8 cellular contexts compared by ENCODE assay signal in genomic region chr2:97995734-97996624, GRCh38. TPM values are rescaled to one million over a fixed set of nuclear protein-coding genes. Genes with fewer than 3 reads are reported as not detected.
DNase-seq lines count a peak whose midpoint lies in the region; ATAC-seq, FAIRE-seq and TF ChIP-seq lines count a peak whose summit lies in the region.

A gene with protein sequence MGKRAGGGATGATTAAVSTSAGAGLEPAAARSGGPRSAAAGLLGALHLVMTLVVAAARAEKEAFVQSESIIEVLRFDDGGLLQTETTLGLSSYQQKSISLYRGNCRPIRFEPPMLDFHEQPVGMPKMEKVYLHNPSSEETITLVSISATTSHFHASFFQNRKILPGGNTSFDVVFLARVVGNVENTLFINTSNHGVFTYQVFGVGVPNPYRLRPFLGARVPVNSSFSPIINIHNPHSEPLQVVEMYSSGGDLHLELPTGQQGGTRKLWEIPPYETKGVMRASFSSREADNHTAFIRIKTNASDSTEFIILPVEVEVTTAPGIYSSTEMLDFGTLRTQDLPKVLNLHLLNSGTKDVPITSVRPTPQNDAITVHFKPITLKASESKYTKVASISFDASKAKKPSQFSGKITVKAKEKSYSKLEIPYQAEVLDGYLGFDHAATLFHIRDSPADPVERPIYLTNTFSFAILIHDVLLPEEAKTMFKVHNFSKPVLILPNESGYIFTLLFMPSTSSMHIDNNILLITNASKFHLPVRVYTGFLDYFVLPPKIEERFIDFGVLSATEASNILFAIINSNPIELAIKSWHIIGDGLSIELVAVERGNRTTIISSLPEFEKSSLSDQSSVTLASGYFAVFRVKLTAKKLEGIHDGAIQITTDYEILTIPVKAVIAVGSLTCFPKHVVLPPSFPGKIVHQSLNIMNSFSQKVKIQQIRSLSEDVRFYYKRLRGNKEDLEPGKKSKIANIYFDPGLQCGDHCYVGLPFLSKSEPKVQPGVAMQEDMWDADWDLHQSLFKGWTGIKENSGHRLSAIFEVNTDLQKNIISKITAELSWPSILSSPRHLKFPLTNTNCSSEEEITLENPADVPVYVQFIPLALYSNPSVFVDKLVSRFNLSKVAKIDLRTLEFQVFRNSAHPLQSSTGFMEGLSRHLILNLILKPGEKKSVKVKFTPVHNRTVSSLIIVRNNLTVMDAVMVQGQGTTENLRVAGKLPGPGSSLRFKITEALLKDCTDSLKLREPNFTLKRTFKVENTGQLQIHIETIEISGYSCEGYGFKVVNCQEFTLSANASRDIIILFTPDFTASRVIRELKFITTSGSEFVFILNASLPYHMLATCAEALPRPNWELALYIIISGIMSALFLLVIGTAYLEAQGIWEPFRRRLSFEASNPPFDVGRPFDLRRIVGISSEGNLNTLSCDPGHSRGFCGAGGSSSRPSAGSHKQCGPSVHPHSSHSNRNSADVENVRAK (N-terminal part only) (minus strand): TSS chr2:97995948. CDS start chr2:97995662, 286 bp downstream.

- peaks cover 3% of the 10 kb centered on the region; the same call in 1 of the 2 replicates for H3K23me2 ChIP-seq in H1 (ENCODE audit: low read depth, low read length)

- H3K18ac ChIP-seq in H1 (ENCODE audit: extremely low read depth, low read length) (peak within 1 kb of the TSS; percentile 99), mesenchymal stem cell (ENCODE audit: low read depth in 1 of 2, low read length in 2 of 2) (peak within 1 kb of the TSS; percentile 92 to 100)

- peak; percentile 74 for ATAC-seq in GM21390 (IDR thresholded peaks at IDR 0.05; ENCODE audit: unreplicated experiment)
- ATAC-seq in activated CD8-positive, alpha-beta memory T cell treated with anti-CD3 and anti-CD28 coated beads, Interleukin-2, amount 10 ng/mL, durations not matched to agents 7 days and 5 days = peak; percentile 89

- peak; percentile 97 for DNase-seq in Caki2 (ENCODE audit: low read depth)
- peak; percentile 83 for DNase-seq in NT2/D1 (ENCODE audit: low read depth, low spot score)
- DNase-seq in activated CD8-positive, alpha-beta memory T cell treated with anti-CD3 and anti-CD28 coated beads, Interleukin-2, amount 10 ng/mL, durations not matched to agents 7 days and 5 days = peak; percentile 96
- peak; percentile 82 to 96 for DNase-seq in H1 (ENCODE audit: low read depth in 1 of 2, low spot score in 2 of 2)
- peak; percentile 93 for DNase-seq in mesenchymal stem cell
- DNase-seq in stimulated activated CD8-positive, alpha-beta memory T cell treated with anti-CD3 and anti-CD28 coated beads, Interleukin-12 subunit alpha, Interleukin-12 subunit beta, amount 100 ng/mL, for 24 hours (ENCODE audit: extremely low read depth) = peak; percentile 90

- H2BK20ac ChIP-seq in H1 (ENCODE audit: low read length) = peak within 1 kb of the TSS; percentile 81; the same call in 1 of the 2 replicates

- peak within 1 kb of the TSS; percentile 93 for H3K56ac ChIP-seq in H1 (replicated peaks; ENCODE audit: insufficient read length, low read depth, low read length)

- no peak within 1 kb of the TSS for H3K4ac ChIP-seq in H1 (replicated peaks; ENCODE audit: insufficient read length, low read depth, low read length)
- peak within 1 kb of the TSS; percentile 18 to 94 for H3K4ac ChIP-seq in mesenchymal stem cell (ENCODE audit: low read depth in 1 of 2, low read length in 2 of 2)

- H3K36me3 ChIP-seq in HUES48 (ENCODE audit: control insufficient read depth, insufficient read depth, low read length) (no peaks in the 10 kb centered on the region), NT2/D1 (ENCODE audit: insufficient read depth, insufficient read length, low read length) (no peaks in the 10 kb centered on the region), H1 (ENCODE audit: control insufficient read depth in 2 of 4, insufficient read depth in 4 of 4, low read length in 3 of 4) (no peaks in the 10 kb centered on the region), mesenchymal stem cell (ENCODE audit: control insufficient read depth in 1 of 2, insufficient read depth in 2 of 2, low read depth in 1 of 2, low read length in 2 of 2) (no peaks in the 10 kb centered on the region)

- POLR2A ChIA-PET in H1 (lab: Charles Lee; ENCODE audit: partially characterized antibody) = interaction anchor here (0.6 to 1.4 kb wide), 2 partner anchors 9 to 91 kb away, joined by 3 to 4 read pairs; partner anchors contain the start of gene VWA3B

- H3K9ac ChIP-seq in HUES48 (ENCODE audit: low read depth, low read length) (peak within 1 kb of the TSS; percentile 94), NT2/D1 (ENCODE audit: insufficient read length, low read depth) (peak within 1 kb of the TSS; percentile 93), H1 (replicated peaks in 1 of 4; ENCODE audit: extremely low read depth in 1 of 4, low read depth in 3 of 4, low read length in 3 of 4) (peak within 1 kb of the TSS; percentile 81 to 96 (median 93)), mesenchymal stem cell (ENCODE audit: low read length) (peak within 1 kb of the TSS; percentile 95)

- TF ChIP-seq CTCF in H1 (IDR thresholded peaks at IDR 0.05; ENCODE audit: control extremely low read depth in 1 of 3, insufficient read depth in 1 of 3, low read depth in 1 of 3, low read length in 3 of 3) = no peak

- H3K27ac Mint-ChIP-seq in activated CD8-positive, alpha-beta memory T cell treated with anti-CD3 and anti-CD28 coated beads, Interleukin-2, amount 10 ng/mL, durations not matched to agents 7 days and 5 days = peak within 1 kb of the TSS; percentile 94

- H3K27me3 Mint-ChIP-seq in activated CD8-positive, alpha-beta memory T cell treated with anti-CD3 and anti-CD28 coated beads, Interleukin-2, amount 10 ng/mL, durations not matched to agents 7 days and 5 days = peaks cover under 1% of the 10 kb centered on the region

- no peak for TF ChIP-seq RAD21 in H1 (IDR thresholded peaks at IDR 0.05 in 1 of 2, conservative IDR thresholded peaks at IDR 0.05 in 1 of 2; ENCODE audit: low read depth in 2 of 2, low read length in 2 of 2)

- TF ChIP-seq EP300 in H1 (IDR thresholded peaks at IDR 0.05; ENCODE audit: borderline replicate concordance in 1 of 2, low read depth in 2 of 2, low read length in 2 of 2) = no peak

- peak within 1 kb of the TSS; percentile 98 for H2BK5ac ChIP-seq in H1 (ENCODE audit: low read depth, low read length)
- H2BK5ac ChIP-seq in mesenchymal stem cell (ENCODE audit: low read depth, low read length, poor library complexity, severe bottlenecking) = peak within 1 kb of the TSS; percentile 99

- H3K27ac ChIP-seq in HUES48 (ENCODE audit: low read depth, low read length) = peak within 1 kb of the TSS; percentile 97
- H3K27ac ChIP-seq in H1 (ENCODE audit: low read depth, low read length) = peak within 1 kb of the TSS; percentile 99
- H3K27ac ChIP-seq in mesenchymal stem cell (ENCODE audit: low read length, poor library complexity, severe bottlenecking) = peak within 1 kb of the TSS; percentile 97

- H2AK5ac ChIP-seq in H1 (ENCODE audit: low read depth, low read length) (no peak within 1 kb of the TSS), mesenchymal stem cell (ENCODE audit: low read length, severe bottlenecking) (no peak within 1 kb of the TSS)

- H3K14ac ChIP-seq in H1 (ENCODE audit: insufficient read length) (no peak within 1 kb of the TSS), mesenchymal stem cell (ENCODE audit: low read length in 2 of 2) (peak within 1 kb of the TSS in 1 of 2 experiments; percentile 100)

- no peak for FAIRE-seq in H1 (lab: Jason Lieb, UNC)

- peak within 1 kb of the TSS; percentile 96 for H4K5ac ChIP-seq in H1 (ENCODE audit: insufficient read length, low read depth, low read length)

- H4K8ac ChIP-seq in H1 (ENCODE audit: extremely low read depth, insufficient read depth, low read length) (peak within 1 kb of the TSS; percentile 97), mesenchymal stem cell (ENCODE audit: low read length) (peak within 1 kb of the TSS; percentile 97)

- H2BK120ac ChIP-seq in H1 (replicated peaks; ENCODE audit: low read depth, low read length) = no peak within 1 kb of the TSS
- peak within 1 kb of the TSS; percentile 98 for H2BK120ac ChIP-seq in mesenchymal stem cell (ENCODE audit: low read depth, low read length)

- in situ Hi-C loops in Caki2 (cut with HindIII; ENCODE audit: low pct_unique_long_range_greater_than_20kb, low sequenced_read_pairs) = no loop called here

- H3K4me3 Mint-ChIP-seq in activated CD8-positive, alpha-beta memory T cell treated with anti-CD3 and anti-CD28 coated beads, Interleukin-2, amount 10 ng/mL, durations not matched to agents 7 days and 5 days = peak within 1 kb of the TSS; percentile 96

- H3K27me3 ChIP-seq in HUES48 (ENCODE audit: control insufficient read depth, insufficient read depth, low read length) (no peaks in the 10 kb centered on the region; the same call in 1 of the 2 replicates), NT2/D1 (ENCODE audit: insufficient read depth, insufficient read length) (no peaks in the 10 kb centered on the region), H1 (replicated peaks in 1 of 4; ENCODE audit: control insufficient read depth in 3 of 4, extremely low read depth in 1 of 4, insufficient read depth in 3 of 4, low read length in 3 of 4) (no peaks in the 10 kb centered on the region), mesenchymal stem cell (ENCODE audit: control insufficient read depth in 1 of 2, insufficient read depth in 1 of 2, low read length in 2 of 2) (peaks cover 0 to 5% of the 10 kb centered on the region in 2 experiments)

- CTCF ChIA-PET in activated CD8-positive, alpha-beta memory T cell treated with anti-CD3 and anti-CD28 coated beads, Interleukin-2, amount 10 ng/mL, durations not matched to agents 7 days and 5 days (lab: Charles Lee) = no interaction called here
- CTCF ChIA-PET in H1 (lab: Charles Lee; ENCODE audit: partially characterized antibody) = interaction anchor here (1.5 kb wide), 1 partner anchor 189 kb away, joined by 6 read pairs; no protein-coding TSS in a partner anchor

- H2BK15ac ChIP-seq in H1 (ENCODE audit: low read length) (peak within 1 kb of the TSS; percentile 62; the same call in 1 of the 2 replicates), mesenchymal stem cell (ENCODE audit: low read depth, poor library complexity, severe bottlenecking) (peak within 1 kb of the TSS; percentile 94)

- H3K4me3 ChIP-seq in HUES48 (ENCODE audit: low read depth, low read length) (peak within 1 kb of the TSS; percentile 99), NT2/D1 (ENCODE audit: insufficient read length, low read depth) (peak within 1 kb of the TSS; percentile 84), H1 (ENCODE audit: extremely low read depth in 1 of 4, insufficient read depth in 2 of 4, low read depth in 3 of 4, low read length in 4 of 4) (peak within 1 kb of the TSS; percentile 69 to 88 (median 79)), mesenchymal stem cell (ENCODE audit: insufficient read depth in 1 of 2, low read depth in 1 of 2, low read length in 2 of 2) (peak within 1 kb of the TSS; percentile 86 to 91)

- H2AFZ ChIP-seq in H1 (ENCODE audit: low read length) (peak within 1 kb of the TSS; percentile 98), mesenchymal stem cell (ENCODE audit: low read depth, low read length) (peak within 1 kb of the TSS; percentile 99)

- H4K91ac ChIP-seq in H1 (replicated peaks; ENCODE audit: insufficient read length, low read length) = peak within 1 kb of the TSS; percentile 98
- peak within 1 kb of the TSS; percentile 91 for H4K91ac ChIP-seq in mesenchymal stem cell (ENCODE audit: low read length)

- peaks cover 3% of the 10 kb centered on the region; the same call in 1 of the 2 replicates for H3K79me1 ChIP-seq in H1 (ENCODE audit: low read depth, low read length)
- H3K79me1 ChIP-seq in mesenchymal stem cell (replicated peaks; ENCODE audit: low read length, poor library complexity, severe bottlenecking) = peaks cover 2% of the 10 kb centered on the region

- WGBS in H1 (ENCODE audit: extremely low coverage in 1 of 2, insufficient coverage in 1 of 2, insufficient read length in 1 of 2, insufficient replicate concordance in 2 of 2, low coverage in 1 of 2, low lambda C conversion rate in 2 of 2, missing lambda C conversion rate in 1 of 2), 2 experiments = 3% methylated on average over 63 of the region's 88 CpGs; no CpG with 5 or more reads in 1 of the 2 experiments
- 3% methylated on average over 84 of the region's 88 CpGs for WGBS in mesenchymal stem cell

- H3K4me1 ChIP-seq in HUES48 (ENCODE audit: control insufficient read depth, insufficient read depth, low read length) = peaks cover 18% of the 10 kb centered on the region
- H3K4me1 ChIP-seq in NT2/D1 (ENCODE audit: insufficient read depth, insufficient read length) = no peaks in the 10 kb centered on the region
- H3K4me1 ChIP-seq in H1 (replicated peaks in 1 of 4; ENCODE audit: control insufficient read depth in 3 of 4, insufficient read depth in 4 of 4, low read length in 3 of 4) = peaks cover 0 to 10% (median 2%) of the 10 kb centered on the region in 4 experiments; a peak in 3 of 7 replicates
- H3K4me1 ChIP-seq in mesenchymal stem cell (ENCODE audit: control insufficient read depth, insufficient read depth, low read depth, low read length) = peaks cover 8% of the 10 kb centered on the region

- peaks cover 1% of the 10 kb centered on the region for H3K36me3 Mint-ChIP-seq in activated CD8-positive, alpha-beta memory T cell treated with anti-CD3 and anti-CD28 coated beads, Interleukin-2, amount 10 ng/mL, durations not matched to agents 7 days and 5 days

- peaks cover 7% of the 10 kb centered on the region in 2 experiments for H4K20me1 ChIP-seq in H1 (replicated peaks in 1 of 2; ENCODE audit: control insufficient read depth in 1 of 2, insufficient read depth in 2 of 2, low read length in 2 of 2)

- H3K9me3 ChIP-seq in HUES48 (ENCODE audit: control insufficient read depth, insufficient read depth, low read length) = no peaks in the 10 kb centered on the region
- H3K9me3 ChIP-seq in NT2/D1 (ENCODE audit: insufficient read depth, low read length) = no peaks in the 10 kb centered on the region
- no peaks in the 10 kb centered on the region for H3K9me3 ChIP-seq in H1 (ENCODE audit: insufficient read depth in 2 of 2, low read depth in 1 of 2, low read length in 1 of 2)
- H3K9me3 ChIP-seq in mesenchymal stem cell (ENCODE audit: control insufficient read depth, low read length) = no peaks in the 10 kb centered on the region

- H3K4me1 Mint-ChIP-seq in activated CD8-positive, alpha-beta memory T cell treated with anti-CD3 and anti-CD28 coated beads, Interleukin-2, amount 10 ng/mL, durations not matched to agents 7 days and 5 days = peaks cover 31% of the 10 kb centered on the region

- H3K79me2 ChIP-seq in H1 (ENCODE audit: control insufficient read depth in 1 of 2, insufficient read depth in 2 of 2, low read length in 2 of 2) = peaks cover 8 to 41% of the 10 kb centered on the region in 2 experiments

- H3K4me2 ChIP-seq in H1 (ENCODE audit: insufficient read depth in 1 of 2, low read depth in 2 of 2, low read length in 2 of 2) = peak within 1 kb of the TSS; percentile 67 to 81
- H3K4me2 ChIP-seq in mesenchymal stem cell (ENCODE audit: low read length, poor library complexity, severe bottlenecking) = peak within 1 kb of the TSS; percentile 88

- peak in 1 of 2 experiments; percentile 36; a peak in 2 of 3 replicates for TF ChIP-seq POLR2A in H1 (IDR thresholded peaks at IDR 0.05; ENCODE audit: control extremely low read depth in 1 of 2, low read depth in 2 of 2, low read length in 2 of 2)

- no peaks in the 10 kb centered on the region for H3K9me3 Mint-ChIP-seq in activated CD8-positive, alpha-beta memory T cell treated with anti-CD3 and anti-CD28 coated beads, Interleukin-2, amount 10 ng/mL, durations not matched to agents 7 days and 5 days (ENCODE audit: low read depth)

- no peak within 1 kb of the TSS; the same call in 1 of the 2 replicates for H2BK12ac ChIP-seq in H1 (ENCODE audit: low read depth, low read length)
- H2BK12ac ChIP-seq in mesenchymal stem cell (ENCODE audit: low read length in 2 of 2) = peak within 1 kb of the TSS; percentile 56 to 97

- H3K23ac ChIP-seq in H1 (ENCODE audit: insufficient read length) (no peak within 1 kb of the TSS), mesenchymal stem cell (ENCODE audit: low read length in 2 of 2) (no peak within 1 kb of the TSS)

RNA-seq across cellular contexts. Expression of the gene that starts here (rescaled TPM):
- 6.1 and 11.0 TPM in 2 replicates for total RNA-seq in Caki2 (2014; rRNA removed; shearing (Covaris generic); ENCODE audit: low replicate concordance)
- total RNA-seq in activated CD8-positive, alpha-beta memory T cell treated with anti-CD3 and anti-CD28 coated beads, Interleukin-2, amount 10 ng/mL, durations not matched to agents 7 days and 5 days = 10 to 100 TPM; 31.2 to 33.4 TPM
- total RNA-seq in H1 (2021; fragmentation: NEBNext Ultra II Directional; extraction: Animal tissue kit (Norgen Biotek cat#: 25700)) = 22.6 and 22.9 TPM in 2 replicates
- 9.7 and 10.9 TPM in 2 replicates for polyA plus RNA-seq in H1 (2011; rRNA removed)
- polyA plus RNA-seq in H1 (2011; cell fraction: cytosol; rRNA removed) = 7.5 TPM
- 22.6 TPM for polyA plus RNA-seq in H1 (2011; cell fraction: nucleus; rRNA removed)
- 11.2 to 16.8 TPM (median 12.6 TPM) in 4 replicates for polyA plus RNA-seq in H1 (2012, experiment 1 of 2)
- polyA plus RNA-seq in H1 (2012, experiment 2 of 2) = 1.2 TPM
- 28.4 TPM for polyA plus RNA-seq in H1 (2013, experiment 1 of 2)
- 26.7 TPM for polyA plus RNA-seq in H1 (2013, experiment 2 of 2)
- polyA minus RNA-seq in H1 (2011; rRNA and poly(A)+ RNA removed) = 16.8 and 17.8 TPM in 2 replicates
- 10.6 TPM for polyA minus RNA-seq in H1 (2011; cell fraction: cytosol; rRNA and poly(A)+ RNA removed)
- 34.3 TPM for polyA minus RNA-seq in H1 (2011; cell fraction: nucleus; rRNA and poly(A)+ RNA removed)
- polyA plus RNA-seq in mesenchymal stem cell (2013, experiment 1 of 2) = 35.4 TPM
- polyA plus RNA-seq in mesenchymal stem cell (2013, experiment 2 of 2) = 35.0 TPM

Comparison
In these comparisons a context has a peak if more than half of its experiments do, and no peak if none do; other contexts are left out.
1. Peak in every context shown above with its lines: DNase-seq, ATAC-seq, H3K4me3 ChIP-seq and H3K27ac ChIP-seq.